9 cellular contexts compared by ENCODE assay signal in genomic region chr2:213149332-213149875, GRCh38. TPM values are rescaled to one million over a fixed set of nuclear protein-coding genes. Genes with fewer than 3 reads are reported as not detected.
A peak's percentile ranks its signal among the peaks of the same experiment; 100 is the strongest.
DNase-seq lines count a peak whose midpoint lies in the region; ATAC-seq, FAIRE-seq and TF ChIP-seq lines count a peak whose summit lies in the region.
"Had no signal": no experiment of that assay in that cellular context is flagged by ENCODE, and none has a peak within 500 bp of the region (broad histone marks: within the 10 kb centered on the region; RNA-seq: fewer than 3 reads in every experiment).

No MANE protein-coding gene starts in this region.

- H3K79me2 ChIP-seq in ACC112 (ENCODE audit: control insufficient read depth, insufficient read depth, low read length, unreplicated experiment): peaks cover 58% of the 10 kb centered on the region

- H3K4me1 ChIP-seq in ACC112 (ENCODE audit: control insufficient read depth, insufficient read depth, low read length, unreplicated experiment) (peaks cover 28% of the 10 kb centered on the region), HUES6 (ENCODE audit: control insufficient read depth, insufficient read depth, low read length) (peaks cover 6% of the 10 kb centered on the region; the same call in 1 of the 2 replicates), muscle layer of colon (ENCODE audit: insufficient read depth, low read length) (no peaks in the 10 kb centered on the region)

- no peak for FAIRE-seq in bronchial epithelial cell (lab: Jason Lieb, UNC)
- FAIRE-seq: TTC549 had no signal

- peak overlapping the region; percentile 63 for H2AFZ ChIP-seq in ACC112 (ENCODE audit: low read length, unreplicated experiment)

- no peaks in the 10 kb centered on the region for H3K9me3 ChIP-seq in HUES6 (ENCODE audit: control insufficient read depth, insufficient read depth, low read depth, low read length)
- no peaks in the 10 kb centered on the region for H3K9me3 ChIP-seq in muscle layer of colon (ENCODE audit: low read length)

- DNase-seq in bronchial epithelial cell (ENCODE audit: low read depth) (no peak), cerebellar nuclear complex (lab: John Stamatoyannopoulos, UW) (no peak)

- H3K27ac ChIP-seq in ACC112 (ENCODE audit: low read depth, low read length) (peak overlapping the region; percentile 75), HUES6 (ENCODE audit: low read depth, low read length) (no peak overlapping the region), muscle layer of colon (ENCODE audit: low read depth, low read length) (peak overlapping the region; percentile 46)

- ATAC-seq in HG03457 (IDR thresholded peaks at IDR 0.05; ENCODE audit: unreplicated experiment) (no peak), HG02642 (IDR thresholded peaks at IDR 0.05; ENCODE audit: poor library complexity, unreplicated experiment) (no peak), GM18517 (IDR thresholded peaks at IDR 0.05; ENCODE audit: unreplicated experiment) (no peak)

- H3K36me3 ChIP-seq in ACC112 (ENCODE audit: insufficient read depth, low read length): peaks cover 3% of the 10 kb centered on the region; the same call in 1 of the 2 replicates
- no peaks in the 10 kb centered on the region for H3K36me3 ChIP-seq in HUES6 (ENCODE audit: control insufficient read depth, insufficient read depth, low read length)
- no peaks in the 10 kb centered on the region for H3K36me3 ChIP-seq in bronchial epithelial cell (ENCODE audit: control insufficient read depth, insufficient read depth, low read length)
- no peaks in the 10 kb centered on the region for H3K36me3 ChIP-seq in muscle layer of colon (ENCODE audit: insufficient read depth, low read length)

- peak overlapping the region; percentile 95 for H3K4me3 ChIP-seq in ACC112 (ENCODE audit: low read depth, low read length)
- peak overlapping the region; percentile 91 for H3K4me3 ChIP-seq in HUES6 (ENCODE audit: low read depth, low read length)
- H3K4me3 ChIP-seq in bronchial epithelial cell (ENCODE audit: low read depth, low read length): peak overlapping the region; percentile 86
- H3K4me3 ChIP-seq in muscle layer of colon (ENCODE audit: low read depth in 1 of 2, low read length in 2 of 2): peak overlapping the region; percentile 65 to 87

- H3K9ac ChIP-seq in HUES6 (ENCODE audit: low read length): no peak overlapping the region
- H3K9ac ChIP-seq in muscle layer of colon (ENCODE audit: low read length): peak overlapping the region; percentile 70

- H3K27me3 ChIP-seq in ACC112 (ENCODE audit: insufficient read depth, low read length) (no peaks in the 10 kb centered on the region), HUES6 (ENCODE audit: control insufficient read depth, insufficient read depth, low read length) (peaks cover 8% of the 10 kb centered on the region; the same call in 1 of the 2 replicates), bronchial epithelial cell (ENCODE audit: control insufficient read depth, insufficient read depth, low read length) (no peaks in the 10 kb centered on the region), muscle layer of colon (ENCODE audit: control insufficient read depth in 1 of 2, insufficient read depth in 2 of 2, low read length in 2 of 2) (no peaks in the 10 kb centered on the region)

- no peak for TF ChIP-seq CTCF in bronchial epithelial cell (IDR thresholded peaks at IDR 0.05; ENCODE audit: insufficient read depth, low read length, severe bottlenecking)

RNA-seq across cellular contexts. Expression of gene IKZF2, which starts 2.0 kb away (rescaled TPM):
- 9.0 and 27.4 TPM in 2 replicates for total RNA-seq in bronchial epithelial cell
